Comparison of ENCODE assay signal across 21 cellular contexts in genomic region chr2:189104926-189105325, GRCh38.
DNase-seq lines count a peak whose midpoint lies in the region; ATAC-seq and TF ChIP-seq lines count a peak whose summit lies in the region.
"Had no signal": no experiment of that assay in that cellular context is flagged by ENCODE, and none has a peak within 500 bp of the region (broad histone marks: within the 10 kb centered on the region; RNA-seq: fewer than 3 reads in every experiment).

No MANE protein-coding gene starts in this region.

- H3K79me2 ChIP-seq in PC-3 (ENCODE audit: low read length): no peaks in the 10 kb centered on the region
- H3K79me2 ChIP-seq: parathyroid adenoma had no signal

- no peaks in the 10 kb centered on the region for H3F3A ChIP-seq in PC-3 (ENCODE audit: low read length, unreplicated experiment)

- H3K27ac Mint-ChIP-seq in CD8-positive, alpha-beta memory T cell: peak overlapping the region in 2 of 8 donors; percentile 24 to 33
- H3K27ac Mint-ChIP-seq in activated CD8-positive, alpha-beta T cell treated with anti-CD3 and anti-CD28 coated beads for 36 hours: no peak overlapping the region
- H3K27ac Mint-ChIP-seq: activated T-helper 2 cell treated with anti-CD3 and anti-CD28 coated beads, Interferon-gamma antibody, Interleukin-2, Interleukin-4, amounts not matched to agents 10 μg/mL and 5 μg/mL and 100 μg/mL, durations not matched to agents 14 hours and 24 hours and 36 hours; memory B cell had no signal

- no peak for TF ChIP-seq CTCF in PC-3 (conservative IDR thresholded peaks at IDR 0.05; ENCODE audit: low read depth, low read length)
- no peak for TF ChIP-seq CTCF in coronary artery (IDR thresholded peaks at IDR 0.05)
- TF ChIP-seq CTCF in activated CD8-positive, alpha-beta T cell treated with anti-CD3 and anti-CD28 coated beads for 36 hours (IDR thresholded peaks at IDR 0.05): no peak

- H4K20me1 ChIP-seq in PC-3 (ENCODE audit: low read length): no peaks in the 10 kb centered on the region

- no peaks in the 10 kb centered on the region for H3K4me1 ChIP-seq in CD8-positive, alpha-beta memory T cell (ENCODE audit: insufficient read depth, low read length)
- H3K4me1 ChIP-seq in PC-3 (ENCODE audit: insufficient read depth, low read length): peaks cover 34% of the 10 kb centered on the region
- H3K4me1 ChIP-seq: parathyroid adenoma, uterus had no signal

- POLR2A ChIA-PET in CD8-positive, alpha-beta memory T cell (lab: Charles Lee): no interaction called here
- POLR2A ChIA-PET in PC-3 (lab: Charles Lee; ENCODE audit: unreplicated experiment): no interaction called here
- POLR2A ChIA-PET in activated CD8-positive, alpha-beta T cell treated with anti-CD3 and anti-CD28 coated beads for 36 hours (lab: Charles Lee): no interaction called here

- H3K36me3 ChIP-seq in CD8-positive, alpha-beta memory T cell (ENCODE audit: insufficient read depth, low read length): no peaks in the 10 kb centered on the region
- H3K36me3 ChIP-seq in PC-3 (ENCODE audit: low read depth, low read length): 0 out of 2 replicates have a peak, but pooled peaks cover 2% of the 10 kb centered on the region
- H3K36me3 ChIP-seq: uterus had no signal

- H3K27me3 Mint-ChIP-seq in CD8-positive, alpha-beta memory T cell: no peaks in the 10 kb centered on the region
- H3K27me3 Mint-ChIP-seq in activated CD8-positive, alpha-beta T cell treated with anti-CD3 and anti-CD28 coated beads for 36 hours: no peaks in the 10 kb centered on the region
- H3K27me3 Mint-ChIP-seq: memory B cell; naive thymus-derived CD4-positive, alpha-beta T cell had no signal

- H3K9ac ChIP-seq in PC-3 (ENCODE audit: low read length): peak overlapping the region; percentile 35; the same call in 1 of the 2 replicates
- H3K9ac ChIP-seq: parathyroid adenoma had no signal

- no peaks in the 10 kb centered on the region for H3K36me3 Mint-ChIP-seq in CD8-positive, alpha-beta memory T cell
- H3K36me3 Mint-ChIP-seq in activated CD8-positive, alpha-beta T cell treated with anti-CD3 and anti-CD28 coated beads for 36 hours (ENCODE audit: low read depth): no peaks in the 10 kb centered on the region
- H3K36me3 Mint-ChIP-seq: memory B cell; naive thymus-derived CD4-positive, alpha-beta T cell had no signal

- no peaks in the 10 kb centered on the region for H3K27me3 ChIP-seq in CD8-positive, alpha-beta memory T cell (ENCODE audit: insufficient read depth, low read length, poor library complexity, severe bottlenecking)
- no peaks in the 10 kb centered on the region for H3K27me3 ChIP-seq in PC-3 (ENCODE audit: low read length)
- H3K27me3 ChIP-seq: uterus had no signal

- peak overlapping the region in 5 of 7 donors; percentile 6 to 55 (median 45) for H3K4me3 Mint-ChIP-seq in CD8-positive, alpha-beta memory T cell
- no peak overlapping the region for H3K4me3 Mint-ChIP-seq in activated CD8-positive, alpha-beta T cell treated with anti-CD3 and anti-CD28 coated beads for 36 hours
- H3K4me3 Mint-ChIP-seq: memory B cell had no signal

- no TSS peak for BruUV-seq in PC-3 (replicated peaks; lab: Mats Ljungman, UMichigan)

- H3K9me3 Mint-ChIP-seq in CD8-positive, alpha-beta memory T cell: no peaks in the 10 kb centered on the region
- H3K9me3 Mint-ChIP-seq in activated CD8-positive, alpha-beta T cell treated with anti-CD3 and anti-CD28 coated beads for 36 hours: no peaks in the 10 kb centered on the region
- H3K9me3 Mint-ChIP-seq: activated T-helper 2 cell treated with anti-CD3 and anti-CD28 coated beads, Interferon-gamma antibody, Interleukin-2, Interleukin-4, amounts not matched to agents 10 μg/mL and 5 μg/mL and 100 μg/mL, durations not matched to agents 14 hours and 24 hours and 36 hours; memory B cell; naive thymus-derived CD4-positive, alpha-beta T cell had no signal

- CTCF ChIA-PET in CD8-positive, alpha-beta memory T cell (lab: Charles Lee): interaction anchor here (3.1 kb wide), 1 partner anchor 10 kb away, joined by 15 read pairs; no protein-coding TSS in a partner anchor
- CTCF ChIA-PET in PC-3 (lab: Charles Lee): no interaction called here
- CTCF ChIA-PET in activated CD8-positive, alpha-beta T cell treated with anti-CD3 and anti-CD28 coated beads for 36 hours (lab: Charles Lee): no interaction called here

- H3K27ac ChIP-seq in CD8-positive, alpha-beta memory T cell (ENCODE audit: low read depth, low read length): no peak overlapping the region
- H3K27ac ChIP-seq in PC-3 (ENCODE audit: low read length) (peak overlapping the region; percentile 33), coronary artery (no peak overlapping the region)
- H3K27ac ChIP-seq: parathyroid adenoma, skin epidermis had no signal

- H2AFZ ChIP-seq in PC-3 (ENCODE audit: low read length): no peak overlapping the region
- H2AFZ ChIP-seq: parathyroid adenoma had no signal

- no peaks in the 10 kb centered on the region for H3K9me2 ChIP-seq in PC-3 (replicated peaks; ENCODE audit: low read length)

- H3K4me3 ChIP-seq in CD8-positive, alpha-beta memory T cell (ENCODE audit: low read length): no peak overlapping the region
- H3K4me3 ChIP-seq in PC-3 (ENCODE audit: low read length) (no peak overlapping the region), coronary artery (peak overlapping the region; percentile 17)
- H3K4me3 ChIP-seq: skin epidermis, uterus had no signal

- ATAC-seq in PC-3: peak; percentile 40
- no peak for ATAC-seq in activated CD8-positive, alpha-beta T cell treated with anti-CD3 and anti-CD28 coated beads for 36 hours
- ATAC-seq: naive thymus-derived CD4-positive, alpha-beta T cell had no signal

- peak overlapping the region; percentile 54 for H3K4me2 ChIP-seq in PC-3 (ENCODE audit: low read length)

- intact Hi-C loops in PC-3 (cut with micrococcal nuclease): loop anchor here (5.0 kb wide), 1 partner anchor 67 kb away; no protein-coding TSS in a partner anchor
- intact Hi-C loops in activated CD8-positive, alpha-beta T cell treated with anti-CD3 and anti-CD28 coated beads for 36 hours (cut with micrococcal nuclease): no loop called here

- no peaks in the 10 kb centered on the region for H3K9me3 ChIP-seq in CD8-positive, alpha-beta memory T cell (ENCODE audit: low read length)
- H3K9me3 ChIP-seq in PC-3 (ENCODE audit: low read length): no peaks in the 10 kb centered on the region
- H3K9me3 ChIP-seq: Caco-2, uterus had no signal

- H3K4me1 Mint-ChIP-seq in CD8-positive, alpha-beta memory T cell: peaks cover 7 to 25% (median 12%) of the 10 kb centered on the region in 3 donors
- H3K4me1 Mint-ChIP-seq in activated CD8-positive, alpha-beta T cell treated with anti-CD3 and anti-CD28 coated beads for 36 hours (ENCODE audit: low read depth): peaks cover 8% of the 10 kb centered on the region
- H3K4me1 Mint-ChIP-seq: memory B cell had no signal

- no peak for DNase-seq in CD8-positive, alpha-beta memory T cell
- DNase-seq in PC-3 (peak; percentile 59), coronary artery (ENCODE audit: low spot score) (no peak), lung microvascular endothelial cell (ENCODE audit: low read depth in 2 of 2) (peak; percentile 57 to 68), NOMO-1 treated with DMSO at 0.1 percent for 48 hours (lab: John Stamatoyannopoulos, UW; ENCODE audit: unreplicated experiment) (no peak), HK-2 (ENCODE audit: unreplicated experiment) (no peak), hepatic stellate cell (ENCODE audit: low spot score) (no peak)
- DNase-seq in activated CD8-positive, alpha-beta T cell treated with anti-CD3 and anti-CD28 coated beads for 36 hours: no peak
- DNase-seq: activated CD4-positive, alpha-beta T cell treated with anti-CD3 and anti-CD28 coated beads for 4 hours; amniotic stem cell; Caco-2; glutamatergic neuron; H7; naive thymus-derived CD4-positive, alpha-beta T cell; NCI-H1105; stimulated activated CD4-positive, alpha-beta T cell treated with anti-CD3 and anti-CD28 coated beads, Interleukin-4, amount 100 ng/mL, for 24 hours; uterus had no signal

Comparison
In these comparisons a context has a peak if more than half of its experiments do, and no peak if none do; other contexts are left out.
1. DNase-seq: peak in PC-3 (single experiment) and lung microvascular endothelial cell (2 of 2); none in CD8-positive, alpha-beta memory T cell (0 of 5), coronary artery (single experiment), NOMO-1 treated with DMSO at 0.1 percent for 48 hours (single experiment), HK-2 (single experiment), hepatic stellate cell (single experiment) and activated CD8-positive, alpha-beta T cell treated with anti-CD3 and anti-CD28 coated beads for 36 hours (single experiment).